In genomic region chr6:108350528-108350927, GRCh38 we compare ENCODE assay signal across 21 cellular contexts. TPM values are rescaled to one million over a fixed set of nuclear protein-coding genes. Genes with fewer than 3 reads are reported as not detected.
A peak's percentile ranks its signal among the peaks of the same experiment; 100 is the strongest.
DNase-seq lines count a peak whose midpoint lies in the region; ATAC-seq and TF ChIP-seq lines count a peak whose summit lies in the region.
"Had no signal": no experiment of that assay in that cellular context is flagged by ENCODE, and none has a peak within 500 bp of the region (broad histone marks: within the 10 kb centered on the region; RNA-seq: fewer than 3 reads in every experiment).

No MANE protein-coding gene starts in this region.

- H3K9me3 Mint-ChIP-seq in activated naive CD8-positive, alpha-beta T cell treated with anti-CD3 and anti-CD28 coated beads for 36 hours, result peaks cover 3% of the 10 kb centered on the region
- H3K9me3 Mint-ChIP-seq: activated CD4-positive, alpha-beta memory T cell treated with anti-CD3 and anti-CD28 coated beads, Interleukin-2, amount 10 ng/mL, durations not matched to agents 7 days and 5 days; activated T-cell treated with anti-CD3 and anti-CD28 coated beads, Interleukin-2, amount 50 U/mL, for 4 hours; neural progenitor cell had no signal

- no peak overlapping the region for H3K14ac ChIP-seq in mesenchymal stem cell (ENCODE audit: low read length in 2 of 2)

- H3K27me3 Mint-ChIP-seq in activated naive CD8-positive, alpha-beta T cell treated with anti-CD3 and anti-CD28 coated beads for 36 hours, result no peaks in the 10 kb centered on the region
- H3K27me3 Mint-ChIP-seq: activated CD4-positive, alpha-beta memory T cell treated with anti-CD3 and anti-CD28 coated beads, Interleukin-2, amount 10 ng/mL, durations not matched to agents 7 days and 5 days; activated naive CD8-positive, alpha-beta T cell treated with anti-CD3 and anti-CD28 coated beads, Interleukin-2, amount 10 ng/mL, durations not matched to agents 7 days and 5 days; CD4-positive, alpha-beta memory T cell had no signal

- H4K91ac ChIP-seq in mesenchymal stem cell (ENCODE audit: low read length), result no peak overlapping the region

- no peak for DNase-seq in mesenchymal stem cell
- DNase-seq in NCI-H526 treated with DMSO at 0.1 percent for 48 hours (lab: John Stamatoyannopoulos, UW), result no peak
- no peak for DNase-seq in hypothalamus (lab: John Stamatoyannopoulos, UW)
- no peak for DNase-seq in psoas muscle
- no peak for DNase-seq in activated naive CD8-positive, alpha-beta T cell treated with anti-CD3 and anti-CD28 coated beads for 36 hours
- DNase-seq: activated CD4-positive, alpha-beta memory T cell treated with anti-CD3 and anti-CD28 coated beads, Interleukin-2, amount 10 ng/mL, durations not matched to agents 7 days and 5 days; activated naive CD8-positive, alpha-beta T cell treated with anti-CD3 and anti-CD28 coated beads, Interleukin-2, amount 10 ng/mL, durations not matched to agents 7 days and 5 days; activated T-cell treated with anti-CD3 and anti-CD28 coated beads, Interleukin-2, amount 50 U/mL, for 4 hours; CD4-positive, alpha-beta memory T cell; cortex of kidney; DND-41; NCI-H1417 treated with DMSO at 0.1 percent for 48 hours; NCI-H226; right cardiac atrium; T-helper 1 cell; uterus had no signal

- H2AFZ ChIP-seq in mesenchymal stem cell (ENCODE audit: low read depth, low read length), result no peak overlapping the region
- H2AFZ ChIP-seq: neural progenitor cell had no signal

- no peak overlapping the region for H3K4me3 Mint-ChIP-seq in activated naive CD8-positive, alpha-beta T cell treated with anti-CD3 and anti-CD28 coated beads for 36 hours
- H3K4me3 Mint-ChIP-seq: activated CD4-positive, alpha-beta memory T cell treated with anti-CD3 and anti-CD28 coated beads, Interleukin-2, amount 10 ng/mL, durations not matched to agents 7 days and 5 days; activated naive CD8-positive, alpha-beta T cell treated with anti-CD3 and anti-CD28 coated beads, Interleukin-2, amount 10 ng/mL, durations not matched to agents 7 days and 5 days; activated T-cell treated with anti-CD3 and anti-CD28 coated beads, Interleukin-2, amount 50 U/mL, for 4 hours; CD4-positive, alpha-beta memory T cell; neural progenitor cell had no signal

- no peaks in the 10 kb centered on the region for H3K36me3 ChIP-seq in mesenchymal stem cell (ENCODE audit: control insufficient read depth in 1 of 2, insufficient read depth in 2 of 2, low read depth in 1 of 2, low read length in 2 of 2)
- peaks cover 0 to 4% of the 10 kb centered on the region in 2 donors for H3K36me3 ChIP-seq in psoas muscle (ENCODE audit: insufficient read depth in 1 of 2, low read depth in 1 of 2)
- H3K36me3 ChIP-seq: neural progenitor cell, uterus had no signal

- H2BK15ac ChIP-seq in mesenchymal stem cell (ENCODE audit: low read depth, poor library complexity, severe bottlenecking), result no peak overlapping the region

- TF ChIP-seq CTCF in psoas muscle (IDR thresholded peaks at IDR 0.05), result no peak

- H3K4me2 ChIP-seq in mesenchymal stem cell (ENCODE audit: low read length, poor library complexity, severe bottlenecking), result peak overlapping the region; percentile 32
- H3K4me2 ChIP-seq: neural progenitor cell had no signal

- H3K9ac ChIP-seq in mesenchymal stem cell (ENCODE audit: low read length), result no peak overlapping the region
- H3K9ac ChIP-seq: neural progenitor cell had no signal

- H3K27me3 ChIP-seq in mesenchymal stem cell (ENCODE audit: control insufficient read depth in 1 of 2, insufficient read depth in 1 of 2, low read length in 2 of 2) (no peaks in the 10 kb centered on the region), psoas muscle (ENCODE audit: insufficient read depth in 3 of 3, low read length in 2 of 3) (no peaks in the 10 kb centered on the region)
- H3K27me3 ChIP-seq: neural progenitor cell, uterus had no signal

- H2BK5ac ChIP-seq in mesenchymal stem cell (ENCODE audit: low read depth, low read length, poor library complexity, severe bottlenecking), result no peak overlapping the region

- H3K4me3 ChIP-seq in mesenchymal stem cell (ENCODE audit: insufficient read depth in 1 of 2, low read depth in 1 of 2, low read length in 2 of 2) (no peak overlapping the region), psoas muscle (no peak overlapping the region)
- H3K4me3 ChIP-seq: neural progenitor cell, uterus had no signal

- peaks cover 10% of the 10 kb centered on the region for H3K36me3 Mint-ChIP-seq in activated naive CD8-positive, alpha-beta T cell treated with anti-CD3 and anti-CD28 coated beads for 36 hours
- H3K36me3 Mint-ChIP-seq: neural progenitor cell had no signal

- no peak overlapping the region for H4K8ac ChIP-seq in mesenchymal stem cell (ENCODE audit: low read length)

- no peak overlapping the region for H2BK12ac ChIP-seq in mesenchymal stem cell (ENCODE audit: low read length in 2 of 2)

- no peak overlapping the region for H3K18ac ChIP-seq in mesenchymal stem cell (ENCODE audit: low read depth in 1 of 2, low read length in 2 of 2)

- no peak overlapping the region for H3K4ac ChIP-seq in mesenchymal stem cell (ENCODE audit: low read depth in 1 of 2, low read length in 2 of 2)

- no peak overlapping the region for H3K23ac ChIP-seq in mesenchymal stem cell (ENCODE audit: low read length in 2 of 2)

- no peak overlapping the region for H2BK120ac ChIP-seq in mesenchymal stem cell (ENCODE audit: low read depth, low read length)

- ATAC-seq in GM18873 (IDR thresholded peaks at IDR 0.05; ENCODE audit: low FRiP score, unreplicated experiment) (peak; percentile 56), GM21447 (IDR thresholded peaks at IDR 0.05; ENCODE audit: unreplicated experiment) (peak; percentile 51), HG03108 (IDR thresholded peaks at IDR 0.05; ENCODE audit: unreplicated experiment) (peak; percentile 54), psoas muscle (no peak)
- ATAC-seq: activated T-cell treated with anti-CD3 and anti-CD28 coated beads, Interleukin-2, amount 50 U/mL, for 4 hours; right cardiac atrium had no signal

- intact Hi-C loops in psoas muscle (cut with DNase I), result no loop called here

- H3K9me3 ChIP-seq in mesenchymal stem cell (ENCODE audit: control insufficient read depth, low read length) (no peaks in the 10 kb centered on the region), psoas muscle (no peaks in the 10 kb centered on the region)
- H3K9me3 ChIP-seq: uterus had no signal

- H3K27ac Mint-ChIP-seq in activated naive CD8-positive, alpha-beta T cell treated with anti-CD3 and anti-CD28 coated beads for 36 hours, result no peak overlapping the region
- H3K27ac Mint-ChIP-seq: activated CD4-positive, alpha-beta memory T cell treated with anti-CD3 and anti-CD28 coated beads, Interleukin-2, amount 10 ng/mL, durations not matched to agents 7 days and 5 days; activated naive CD8-positive, alpha-beta T cell treated with anti-CD3 and anti-CD28 coated beads, Interleukin-2, amount 10 ng/mL, durations not matched to agents 7 days and 5 days; CD4-positive, alpha-beta memory T cell; neural progenitor cell had no signal

- H3K27ac ChIP-seq in mesenchymal stem cell (ENCODE audit: low read length, poor library complexity, severe bottlenecking) (no peak overlapping the region), psoas muscle (no peak overlapping the region)
- H3K27ac ChIP-seq: neural progenitor cell, uterus, VCaP had no signal

- H3K79me1 ChIP-seq in mesenchymal stem cell (replicated peaks; ENCODE audit: low read length, poor library complexity, severe bottlenecking), result no peaks in the 10 kb centered on the region

- H3K4me1 ChIP-seq in mesenchymal stem cell (ENCODE audit: control insufficient read depth, insufficient read depth, low read depth, low read length) (peaks cover 3% of the 10 kb centered on the region), psoas muscle (no peaks in the 10 kb centered on the region)
- H3K4me1 ChIP-seq: neural progenitor cell, uterus had no signal

- no CpG with 5 or more reads among the region's 1 CpG for whole genome bisulfite sequencing in mesenchymal stem cell
- WGBS in psoas muscle, 3 donors, result 89 to 98% (median 90%) methylated on average over 1 of the region's 1 CpG

- H3K4me1 Mint-ChIP-seq in activated naive CD8-positive, alpha-beta T cell treated with anti-CD3 and anti-CD28 coated beads for 36 hours, result peaks cover 16% of the 10 kb centered on the region
- H3K4me1 Mint-ChIP-seq: neural progenitor cell had no signal

- H2AK5ac ChIP-seq in mesenchymal stem cell (ENCODE audit: low read length, severe bottlenecking), result no peak overlapping the region

RNA-seq across cellular contexts. Expression of gene AFG1L, which starts 55.7 kb away (rescaled TPM):
- 3.8 TPM for polyA plus RNA-seq in mesenchymal stem cell (2013, experiment 1 of 2)
- 4.4 TPM for polyA plus RNA-seq in mesenchymal stem cell (2013, experiment 2 of 2)
- 10 to 100 TPM in 1 of 4 donors, 1 to 10 TPM in 3; 5.4 to 10.4 (median 6.6) TPM for total RNA-seq in psoas muscle
- polyA plus RNA-seq in psoas muscle, result 1 to 10 TPM; 2.4 to 3.3 (median 2.5) TPM
- 1 to 10 TPM; 4.0 to 4.6 TPM for total RNA-seq in activated naive CD8-positive, alpha-beta T cell treated with anti-CD3 and anti-CD28 coated beads for 36 hours

Comparison
In these comparisons a context has a peak if more than half of its experiments do, and no peak if none do; other contexts are left out.
1. ATAC-seq: peak in GM18873 (single experiment), GM21447 (single experiment) and HG03108 (single experiment); none in psoas muscle (0 of 4).